3 cellular contexts compared by ENCODE assay signal in the genomic region with DNA sequence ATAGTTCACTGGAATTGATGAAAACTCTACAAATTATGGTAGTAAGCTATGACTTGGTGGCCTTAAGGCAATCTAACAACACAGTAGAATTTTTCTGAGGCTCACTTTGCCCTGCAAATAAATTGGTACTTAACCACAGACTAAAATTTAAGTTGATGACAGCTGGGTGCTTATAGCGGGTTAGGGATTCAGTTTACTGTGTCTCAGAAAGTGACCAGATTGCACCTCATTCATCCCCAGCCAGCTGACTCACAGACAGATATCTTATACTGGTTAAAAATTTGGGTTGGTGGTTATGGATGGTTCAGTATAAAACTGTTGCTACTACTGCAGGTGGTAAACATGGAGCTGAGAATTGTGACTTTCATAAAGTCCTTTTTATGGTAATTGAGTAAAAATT.
TF ChIP-seq lines count a peak whose summit lies in the region.

No MANE protein-coding gene starts in this region.

TF ChIP-seq in SK-N-SH, 30 proteins besides CTCF, POLR2A, EP300 and RAD21 (continues in another document):
- TF ChIP-seq YY1 (IDR thresholded peaks at IDR 0.05; ENCODE audit: low read depth) (no peak), RCOR1 (IDR thresholded peaks at IDR 0.05; ENCODE audit: low read length) (no peak), ZBTB33 (IDR thresholded peaks at IDR 0.05; ENCODE audit: borderline replicate concordance, low read depth) (no peak), ELF1 (IDR thresholded peaks at IDR 0.05) (no peak), PBX3 (IDR thresholded peaks at IDR 0.05) (no peak), JUND (IDR thresholded peaks at IDR 0.05) (no peak), SIN3A (IDR thresholded peaks at IDR 0.05; ENCODE audit: borderline replicate concordance, low read depth, low read length) (no peak), FOXM1 (IDR thresholded peaks at IDR 0.05; ENCODE audit: low read depth) (no peak), REST (IDR thresholded peaks at IDR 0.05; ENCODE audit: low read depth, low read length) (no peak), TEAD4 (IDR thresholded peaks at IDR 0.05; ENCODE audit: borderline replicate concordance, insufficient read depth) (no peak)
- TF ChIP-seq, protein P1, sequence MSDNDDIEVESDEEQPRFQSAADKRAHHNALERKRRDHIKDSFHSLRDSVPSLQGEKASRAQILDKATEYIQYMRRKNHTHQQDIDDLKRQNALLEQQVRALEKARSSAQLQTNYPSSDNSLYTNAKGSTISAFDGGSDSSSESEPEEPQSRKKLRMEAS (IDR thresholded peaks at IDR 0.05; ENCODE audit: low read depth), result no peak

TF ChIP-seq in SK-N-SH treated with all-trans-retinoic acid at 6 μM for 48 hours, 23 proteins besides CTCF, POLR2A, EP300 and RAD21:
- no peak for TF ChIP-seq ISL1 (CRISPR knock-in tag; IDR thresholded peaks at IDR 0.05)
- TF ChIP-seq CSRNP3 (CRISPR knock-in tag; IDR thresholded peaks at IDR 0.05), result no peak
- no peak for TF ChIP-seq ZC3H10 (CRISPR knock-in tag; IDR thresholded peaks at IDR 0.05)
- TF ChIP-seq, protein P2, sequence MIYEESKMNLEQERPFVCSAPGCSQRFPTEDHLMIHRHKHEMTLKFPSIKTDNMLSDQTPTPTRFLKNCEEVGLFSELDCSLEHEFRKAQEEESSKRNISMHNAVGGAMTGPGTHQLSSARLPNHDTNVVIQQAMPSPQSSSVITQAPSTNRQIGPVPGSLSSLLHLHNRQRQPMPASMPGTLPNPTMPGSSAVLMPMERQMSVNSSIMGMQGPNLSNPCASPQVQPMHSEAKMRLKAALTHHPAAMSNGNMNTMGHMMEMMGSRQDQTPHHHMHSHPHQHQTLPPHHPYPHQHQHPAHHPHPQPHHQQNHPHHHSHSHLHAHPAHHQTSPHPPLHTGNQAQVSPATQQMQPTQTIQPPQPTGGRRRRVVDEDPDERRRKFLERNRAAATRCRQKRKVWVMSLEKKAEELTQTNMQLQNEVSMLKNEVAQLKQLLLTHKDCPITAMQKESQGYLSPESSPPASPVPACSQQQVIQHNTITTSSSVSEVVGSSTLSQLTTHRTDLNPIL (CRISPR knock-in tag; IDR thresholded peaks at IDR 0.05; ENCODE audit: low read depth), result no peak
- no peak for TF ChIP-seq ZNF565 (CRISPR knock-in tag; conservative IDR thresholded peaks at IDR 0.05; ENCODE audit: low read depth)
- no peak for TF ChIP-seq GLIS3 (CRISPR knock-in tag; IDR thresholded peaks at IDR 0.05)
- TF ChIP-seq ZFP3 (CRISPR knock-in tag; IDR thresholded peaks at IDR 0.05), result no peak
- TF ChIP-seq, protein P3, sequence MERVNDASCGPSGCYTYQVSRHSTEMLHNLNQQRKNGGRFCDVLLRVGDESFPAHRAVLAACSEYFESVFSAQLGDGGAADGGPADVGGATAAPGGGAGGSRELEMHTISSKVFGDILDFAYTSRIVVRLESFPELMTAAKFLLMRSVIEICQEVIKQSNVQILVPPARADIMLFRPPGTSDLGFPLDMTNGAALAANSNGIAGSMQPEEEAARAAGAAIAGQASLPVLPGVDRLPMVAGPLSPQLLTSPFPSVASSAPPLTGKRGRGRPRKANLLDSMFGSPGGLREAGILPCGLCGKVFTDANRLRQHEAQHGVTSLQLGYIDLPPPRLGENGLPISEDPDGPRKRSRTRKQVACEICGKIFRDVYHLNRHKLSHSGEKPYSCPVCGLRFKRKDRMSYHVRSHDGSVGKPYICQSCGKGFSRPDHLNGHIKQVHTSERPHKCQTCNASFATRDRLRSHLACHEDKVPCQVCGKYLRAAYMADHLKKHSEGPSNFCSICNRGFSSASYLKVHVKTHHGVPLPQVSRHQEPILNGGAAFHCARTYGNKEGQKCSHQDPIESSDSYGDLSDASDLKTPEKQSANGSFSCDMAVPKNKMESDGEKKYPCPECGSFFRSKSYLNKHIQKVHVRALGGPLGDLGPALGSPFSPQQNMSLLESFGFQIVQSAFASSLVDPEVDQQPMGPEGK (CRISPR knock-in tag; IDR thresholded peaks at IDR 0.05; ENCODE audit: borderline replicate concordance), result no peak

TF ChIP-seq in GM12878, 131 proteins besides CTCF, POLR2A, EP300 and RAD21:
- TF ChIP-seq, protein P4, sequence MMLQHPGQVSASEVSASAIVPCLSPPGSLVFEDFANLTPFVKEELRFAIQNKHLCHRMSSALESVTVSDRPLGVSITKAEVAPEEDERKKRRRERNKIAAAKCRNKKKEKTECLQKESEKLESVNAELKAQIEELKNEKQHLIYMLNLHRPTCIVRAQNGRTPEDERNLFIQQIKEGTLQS (IDR thresholded peaks at IDR 0.05; ENCODE audit: borderline replicate concordance, extremely low read depth, low read depth, low read length), result no peak
- TF ChIP-seq, protein P5, sequence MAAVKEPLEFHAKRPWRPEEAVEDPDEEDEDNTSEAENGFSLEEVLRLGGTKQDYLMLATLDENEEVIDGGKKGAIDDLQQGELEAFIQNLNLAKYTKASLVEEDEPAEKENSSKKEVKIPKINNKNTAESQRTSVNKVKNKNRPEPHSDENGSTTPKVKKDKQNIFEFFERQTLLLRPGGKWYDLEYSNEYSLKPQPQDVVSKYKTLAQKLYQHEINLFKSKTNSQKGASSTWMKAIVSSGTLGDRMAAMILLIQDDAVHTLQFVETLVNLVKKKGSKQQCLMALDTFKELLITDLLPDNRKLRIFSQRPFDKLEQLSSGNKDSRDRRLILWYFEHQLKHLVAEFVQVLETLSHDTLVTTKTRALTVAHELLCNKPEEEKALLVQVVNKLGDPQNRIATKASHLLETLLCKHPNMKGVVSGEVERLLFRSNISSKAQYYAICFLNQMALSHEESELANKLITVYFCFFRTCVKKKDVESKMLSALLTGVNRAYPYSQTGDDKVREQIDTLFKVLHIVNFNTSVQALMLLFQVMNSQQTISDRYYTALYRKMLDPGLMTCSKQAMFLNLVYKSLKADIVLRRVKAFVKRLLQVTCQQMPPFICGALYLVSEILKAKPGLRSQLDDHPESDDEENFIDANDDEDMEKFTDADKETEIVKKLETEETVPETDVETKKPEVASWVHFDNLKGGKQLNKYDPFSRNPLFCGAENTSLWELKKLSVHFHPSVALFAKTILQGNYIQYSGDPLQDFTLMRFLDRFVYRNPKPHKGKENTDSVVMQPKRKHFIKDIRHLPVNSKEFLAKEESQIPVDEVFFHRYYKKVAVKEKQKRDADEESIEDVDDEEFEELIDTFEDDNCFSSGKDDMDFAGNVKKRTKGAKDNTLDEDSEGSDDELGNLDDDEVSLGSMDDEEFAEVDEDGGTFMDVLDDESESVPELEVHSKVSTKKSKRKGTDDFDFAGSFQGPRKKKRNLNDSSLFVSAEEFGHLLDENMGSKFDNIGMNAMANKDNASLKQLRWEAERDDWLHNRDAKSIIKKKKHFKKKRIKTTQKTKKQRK (IDR thresholded peaks at IDR 0.05; ENCODE audit: low read depth, low read length), result no peak
- TF ChIP-seq SIX5 (IDR thresholded peaks at IDR 0.05; ENCODE audit: low read depth, low read length, severe bottlenecking), result no peak
- TF ChIP-seq SRF (IDR thresholded peaks at IDR 0.05; ENCODE audit: low read depth in 2 of 2, low read length in 2 of 2), result no peak
- TF ChIP-seq EED (IDR thresholded peaks at IDR 0.05; ENCODE audit: low read depth), result no peak
- no peak for TF ChIP-seq CHD1 (IDR thresholded peaks at IDR 0.05; ENCODE audit: low read depth, low read length)
- TF ChIP-seq CUX1 (IDR thresholded peaks at IDR 0.05; ENCODE audit: insufficient replicate concordance, low read depth, low read length), result no peak
- no peak for TF ChIP-seq ZNF274 (IDR thresholded peaks at IDR 0.05; ENCODE audit: insufficient read depth, insufficient read length)
TF ChIP-seq in GM12878: peak in this region for 0.
